In genomic region chr7:18855796-18856195, GRCh38 we compare ENCODE assay signal across 22 cellular contexts.
DNase-seq lines count a peak whose midpoint lies in the region; ATAC-seq and TF ChIP-seq lines count a peak whose summit lies in the region.
"Had no signal": no experiment of that assay in that cellular context is flagged by ENCODE, and none has a peak within 500 bp of the region (broad histone marks: within the 10 kb centered on the region; RNA-seq: fewer than 3 reads in every experiment).

No MANE protein-coding gene starts in this region.

- H3K27me3 Mint-ChIP-seq in activated CD8-positive, alpha-beta T cell treated with anti-CD3 and anti-CD28 coated beads, Interleukin-2, amount 10 ng/mL, durations not matched to agents 7 days and 5 days (ENCODE audit: low read depth), result no peaks in the 10 kb centered on the region
- H3K27me3 Mint-ChIP-seq: activated B cell treated with CpG ODN at 0.5 μM for 24 hours; activated naive CD8-positive, alpha-beta T cell had no signal

- POLR2A ChIA-PET in BJ (lab: Charles Lee), result no interaction called here
- POLR2A ChIA-PET in activated CD8-positive, alpha-beta T cell treated with anti-CD3 and anti-CD28 coated beads, Interleukin-2, amount 10 ng/mL, durations not matched to agents 7 days and 5 days (lab: Charles Lee), result no interaction called here

- CTCF ChIA-PET in BJ (lab: Yijun Ruan, JAX), result no interaction called here
- CTCF ChIA-PET in activated CD8-positive, alpha-beta T cell treated with anti-CD3 and anti-CD28 coated beads, Interleukin-2, amount 10 ng/mL, durations not matched to agents 7 days and 5 days (lab: Charles Lee), result no interaction called here

- no peaks in the 10 kb centered on the region for H3K36me3 ChIP-seq in BJ (ENCODE audit: control insufficient read depth, insufficient read depth, low read length)
- H3K36me3 ChIP-seq: ascending aorta, lower lobe of right lung, neural progenitor cell, sigmoid colon, tibial nerve had no signal

- no peak overlapping the region for H3K27ac Mint-ChIP-seq in activated CD8-positive, alpha-beta T cell treated with anti-CD3 and anti-CD28 coated beads, Interleukin-2, amount 10 ng/mL, durations not matched to agents 7 days and 5 days
- H3K27ac Mint-ChIP-seq: activated B cell treated with CpG ODN at 0.5 μM for 24 hours; activated naive CD8-positive, alpha-beta T cell; CD8-positive, alpha-beta T cell; GM23338; neural progenitor cell had no signal

- TF ChIP-seq CTCF in BJ (IDR thresholded peaks at IDR 0.05; ENCODE audit: insufficient read depth, low read depth, low read length), result no peak

- H3K9me3 Mint-ChIP-seq in activated CD8-positive, alpha-beta T cell treated with anti-CD3 and anti-CD28 coated beads, Interleukin-2, amount 10 ng/mL, durations not matched to agents 7 days and 5 days (ENCODE audit: insufficient read depth), result peaks cover 3% of the 10 kb centered on the region
- H3K9me3 Mint-ChIP-seq: CD8-positive, alpha-beta T cell; GM23338; neural progenitor cell had no signal

- no peak overlapping the region for H3K4me3 Mint-ChIP-seq in activated CD8-positive, alpha-beta T cell treated with anti-CD3 and anti-CD28 coated beads, Interleukin-2, amount 10 ng/mL, durations not matched to agents 7 days and 5 days
- H3K4me3 Mint-ChIP-seq: activated B cell treated with CpG ODN at 0.5 μM for 24 hours; activated naive CD8-positive, alpha-beta T cell; CD8-positive, alpha-beta T cell; GM23338; neural progenitor cell had no signal

- no peaks in the 10 kb centered on the region for H3K4me1 Mint-ChIP-seq in activated CD8-positive, alpha-beta T cell treated with anti-CD3 and anti-CD28 coated beads, Interleukin-2, amount 10 ng/mL, durations not matched to agents 7 days and 5 days (ENCODE audit: low read depth)
- H3K4me1 Mint-ChIP-seq: neural progenitor cell had no signal

- DNase-seq in BJ (ENCODE audit: low read depth) (peak; percentile 57), LHCN-M2 (ENCODE audit: low read depth) (peak; percentile 65), brain pericyte (ENCODE audit: low read depth, low spot score) (peak; percentile 79), myocyte (ENCODE audit: low read depth) (peak; percentile 31), SKM-1 treated with dmso at 0.1 percent for 144 hours (lab: John Stamatoyannopoulos, UW; ENCODE audit: unreplicated experiment) (no peak), NAMALWA (ENCODE audit: low spot score) (no peak)
- DNase-seq in activated CD8-positive, alpha-beta T cell treated with anti-CD3 and anti-CD28 coated beads, Interleukin-2, amount 10 ng/mL, durations not matched to agents 7 days and 5 days, result no peak
- DNase-seq: activated B cell treated with CpG ODN at 0.5 μM for 24 hours; activated CD4-positive, alpha-beta T cell treated with anti-CD3 and anti-CD28 coated beads, Interleukin-2, amount 50 U/mL, for 4 hours; CD8-positive, alpha-beta T cell; effector CD8-positive, alpha-beta T cell; GF-D8; lower lobe of right lung; NCI-H1694; sigmoid colon; T1000 had no signal

- H3K4me3 ChIP-seq in BJ (ENCODE audit: low read depth, low read length), result no peak overlapping the region
- H3K4me3 ChIP-seq: ascending aorta, GM23338, lower lobe of right lung, neural progenitor cell, sigmoid colon, tibial nerve had no signal

- no peak for ATAC-seq in activated CD8-positive, alpha-beta T cell treated with anti-CD3 and anti-CD28 coated beads, Interleukin-2, amount 10 ng/mL, durations not matched to agents 7 days and 5 days
- no peak for ATAC-seq in HG03097 (IDR thresholded peaks at IDR 0.05; ENCODE audit: low FRiP score, unreplicated experiment)
- ATAC-seq: CD8-positive, alpha-beta T cell; GM23338; lower lobe of right lung had no signal

- H3K36me3 Mint-ChIP-seq in activated CD8-positive, alpha-beta T cell treated with anti-CD3 and anti-CD28 coated beads, Interleukin-2, amount 10 ng/mL, durations not matched to agents 7 days and 5 days (ENCODE audit: low read depth), result no peaks in the 10 kb centered on the region
- H3K36me3 Mint-ChIP-seq: activated naive CD8-positive, alpha-beta T cell; CD8-positive, alpha-beta T cell; neural progenitor cell had no signal

- no peaks in the 10 kb centered on the region for H3K27me3 ChIP-seq in BJ (ENCODE audit: control insufficient read depth, insufficient read depth, low read length)
- H3K27me3 ChIP-seq: ascending aorta, neural progenitor cell, sigmoid colon, tibial nerve had no signal

Comparison
In these comparisons a context has a peak if more than half of its experiments do, and no peak if none do; other contexts are left out.
1. DNase-seq: peak in BJ (single experiment), LHCN-M2 (single experiment), brain pericyte (single experiment) and myocyte (single experiment); none in activated CD8-positive, alpha-beta T cell treated with anti-CD3 and anti-CD28 coated beads, Interleukin-2, amount 10 ng/mL, durations not matched to agents 7 days and 5 days (single experiment), SKM-1 treated with dmso at 0.1 percent for 144 hours (single experiment) and NAMALWA (single experiment).